ENCODE assay signal across 14 cellular contexts in genomic region chr3:107634142-107634489, GRCh38.
DNase-seq lines count a peak whose midpoint lies in the region; ATAC-seq and TF ChIP-seq lines count a peak whose summit lies in the region.
"Had no signal": no experiment of that assay in that cellular context is flagged by ENCODE, and none has a peak within 500 bp of the region (broad histone marks: within the 10 kb centered on the region; RNA-seq: fewer than 3 reads in every experiment).

No MANE protein-coding gene starts in this region.

- H3K36me3 ChIP-seq in brain microvascular endothelial cell (replicated peaks): no peaks in the 10 kb centered on the region
- H3K36me3 ChIP-seq: ascending aorta, upper lobe of left lung had no signal

- in situ Hi-C loops in brain microvascular endothelial cell (cut with HindIII; ENCODE audit: low pct_ligation_motif_present, low sequenced_read_pairs): no loop called here

- no peak for TF ChIP-seq POLR2A in GM18505 (IDR thresholded peaks at IDR 0.05; ENCODE audit: borderline replicate concordance, extremely low read depth, insufficient read depth, insufficient read length)

- H3K4me3 ChIP-seq in brain microvascular endothelial cell (ENCODE audit: low read depth, low read length): no peak overlapping the region
- H3K4me3 ChIP-seq: ascending aorta, upper lobe of left lung had no signal

- peak; percentile 35 for ATAC-seq in GM18505 (IDR thresholded peaks at IDR 0.05; ENCODE audit: unreplicated experiment)
- peak; percentile 40 for ATAC-seq in GM21367 (IDR thresholded peaks at IDR 0.05; ENCODE audit: unreplicated experiment)
- ATAC-seq in HG02938 (IDR thresholded peaks at IDR 0.05; ENCODE audit: unreplicated experiment): peak; percentile 28
- ATAC-seq in HG03521 (IDR thresholded peaks at IDR 0.05; ENCODE audit: unreplicated experiment): peak; percentile 18
- ATAC-seq in SK-N-SH treated with all-trans-retinoic acid at 6 μM for 48 hours: no peak
- ATAC-seq: left lobe of liver had no signal

- DNase-seq in brain microvascular endothelial cell (no peak), 8988T (no peak)
- DNase-seq in activated T-cell treated with anti-CD3 and anti-CD28 coated beads, Interleukin-2, amount 50 U/mL, for 48 hours: no peak
- DNase-seq: effector memory CD4-positive, alpha-beta T cell; NCI-H1105 treated with DMSO at 0.1 percent for 48 hours; NCI-H748 treated with DMSO at 0.1 percent for 48 hours; upper lobe of left lung had no signal

- TF ChIP-seq CTCF in brain microvascular endothelial cell (IDR thresholded peaks at IDR 0.05; ENCODE audit: low read depth, low read length, missing control alignments): no peak

- no peak overlapping the region for H3K27ac ChIP-seq in brain microvascular endothelial cell
- H3K27ac ChIP-seq: ascending aorta, upper lobe of left lung had no signal

- H3K27me3 ChIP-seq in brain microvascular endothelial cell (replicated peaks): no peaks in the 10 kb centered on the region
- H3K27me3 ChIP-seq: ascending aorta, upper lobe of left lung had no signal

TF ChIP-seq in SK-N-SH treated with all-trans-retinoic acid at 6 μM for 48 hours, 23 proteins besides CTCF, POLR2A, EP300 and RAD21:
- no peak for TF ChIP-seq ZFP3 (CRISPR knock-in tag; IDR thresholded peaks at IDR 0.05)
TF ChIP-seq in SK-N-SH treated with all-trans-retinoic acid at 6 μM for 48 hours: peak in this region for 0.
